In the genomic region with DNA sequence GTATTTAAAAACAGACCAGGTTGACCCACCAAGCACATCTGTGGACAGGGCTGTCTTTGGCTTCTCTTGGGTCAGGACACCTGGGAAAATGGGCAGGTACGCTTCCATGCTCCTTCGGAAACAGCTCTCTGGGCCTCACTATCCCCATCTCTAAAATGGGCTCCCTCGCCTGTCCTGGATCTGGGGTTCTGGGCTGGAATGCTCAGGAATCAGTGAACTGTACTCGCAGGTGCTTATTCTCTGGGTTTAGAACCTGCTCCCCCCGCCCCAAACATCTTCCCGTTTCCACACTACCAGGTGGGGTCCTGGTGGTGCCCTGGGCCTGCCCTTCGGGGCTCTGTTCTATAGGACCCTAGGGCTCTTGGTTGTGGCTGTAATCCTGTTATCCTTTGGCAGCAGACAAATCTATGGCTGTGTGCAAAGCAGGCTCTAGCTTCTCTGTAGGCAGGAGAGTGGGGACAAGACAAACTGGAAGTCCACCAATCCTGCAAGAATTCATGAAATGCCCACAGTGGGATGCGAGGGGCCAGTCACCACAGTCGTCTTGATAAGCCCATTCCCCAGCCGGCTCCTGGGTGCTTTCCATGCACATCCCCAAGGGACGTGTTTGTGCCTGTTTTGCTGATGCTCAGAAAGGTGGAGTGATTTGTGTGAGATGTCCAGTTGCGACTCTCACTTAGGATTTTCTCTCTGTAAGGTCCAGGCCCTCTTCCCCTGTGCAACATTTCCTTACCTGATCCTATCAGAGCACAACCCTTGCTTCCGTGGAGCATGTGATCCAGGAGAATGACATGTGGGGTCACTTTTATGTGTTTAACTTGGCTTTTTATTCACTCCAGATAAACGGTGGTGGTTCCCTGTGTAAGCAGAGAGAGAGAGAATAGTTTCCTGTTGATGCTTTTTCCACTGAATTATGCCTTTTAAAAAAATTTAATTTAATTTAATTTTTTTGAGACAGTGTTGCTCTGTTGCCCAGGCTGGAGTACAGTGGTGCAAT, we compare ENCODE assay signal across 10 cellular contexts. TPM values are rescaled to one million over a fixed set of nuclear protein-coding genes. Genes with fewer than 3 reads are reported as not detected.
DNase-seq lines count a peak whose midpoint lies in the region; ATAC-seq, FAIRE-seq and TF ChIP-seq lines count a peak whose summit lies in the region.
"Had no signal": no experiment of that assay in that cellular context is flagged by ENCODE, and none has a peak within 500 bp of the region (broad histone marks: within the 10 kb centered on the region; RNA-seq: fewer than 3 reads in every experiment).

No MANE protein-coding gene starts in this region.

- H3K9me3 ChIP-seq in KOPT-K1 (ENCODE audit: insufficient read depth, low read length, poor library complexity, severe bottlenecking) = no peaks in the 10 kb centered on the region
- H3K9me3 ChIP-seq in GM12878 (replicated peaks; ENCODE audit: control insufficient read depth, insufficient read depth, low read length) = no peaks in the 10 kb centered on the region; the same call in 2 of the 3 replicates
- no peaks in the 10 kb centered on the region for H3K9me3 ChIP-seq in hepatocyte (ENCODE audit: low read depth)
- no peaks in the 10 kb centered on the region for H3K9me3 ChIP-seq in uterus
- H3K9me3 ChIP-seq: tibial artery had no signal

- peaks cover 0 to 2% (median 0%) of the 10 kb centered on the region in 7 donors for H3K9me3 Mint-ChIP-seq in CD14-positive monocyte
- H3K9me3 Mint-ChIP-seq in natural killer cell = no peaks in the 10 kb centered on the region

- no peak for DNase-seq in CD14-positive monocyte (ENCODE audit: low spot score)
- no peak for DNase-seq in GM12878 (ENCODE audit: low read depth, low spot score)
- DNase-seq in natural killer cell = no peak
- no peak for DNase-seq in hepatocyte (ENCODE audit: low spot score)
- no peak for DNase-seq in activated gamma-delta T cell treated with Interleukin-2 at 50 U/mL for 16 hours
- no peak for DNase-seq in uterus
- DNase-seq: NCI-H82, tibial artery had no signal

- WGBS in GM12878 (ENCODE audit: insufficient coverage, insufficient replicate concordance, low lambda C conversion rate, missing lambda C conversion rate) = 75% methylated on average over 14 of the region's 14 CpGs
- WGBS in hepatocyte (ENCODE audit: low lambda C conversion rate, missing lambda C conversion rate) = 81% methylated on average over 14 of the region's 14 CpGs

- H3K4me2 ChIP-seq in GM12878 (ENCODE audit: control insufficient read depth, insufficient read depth) = no peak overlapping the region
- no peak overlapping the region for H3K4me2 ChIP-seq in hepatocyte

- no peak for ATAC-seq in GM12878
- ATAC-seq in natural killer cell = no peak
- no peak for ATAC-seq in GM19397 (IDR thresholded peaks at IDR 0.05; ENCODE audit: unreplicated experiment)

- POLR2A ChIA-PET in GM12878 (lab: Charles Lee) = interaction anchor here (1.0 to 2.1 kb wide), 2 partner anchors 36 to 238 kb away, joined by 3 to 10 read pairs; no protein-coding TSS in a partner anchor

- peaks cover 18 to 21% of the 10 kb centered on the region in 2 donors for H3K36me3 Mint-ChIP-seq in CD14-positive monocyte
- no peaks in the 10 kb centered on the region for H3K36me3 Mint-ChIP-seq in natural killer cell

- CTCF ChIA-PET in GM12878 (lab: Yijun Ruan, JAX) = interaction anchor here (0.9 to 3.4 kb wide), 4 partner anchors 7 to 247 kb away, joined by 3 to 10 read pairs (median 4); no protein-coding TSS in a partner anchor

- no peak for FAIRE-seq in GM12878 (lab: Jason Lieb, UNC)

- no peaks in the 10 kb centered on the region; the same call in 1 of the 2 replicates for H3K79me2 ChIP-seq in GM12878 (ENCODE audit: control insufficient read depth, insufficient read depth, low read length)
- no peaks in the 10 kb centered on the region for H3K79me2 ChIP-seq in hepatocyte

- TF ChIP-seq CTCF in CD14-positive monocyte (IDR thresholded peaks at IDR 0.05) = no peak
- no peak for TF ChIP-seq CTCF in GM12878 (IDR thresholded peaks at IDR 0.05 in 2 of 3, conservative IDR thresholded peaks at IDR 0.05 in 1 of 3; ENCODE audit: control insufficient read depth in 2 of 3, extremely low read depth in 1 of 3, insufficient read depth in 1 of 3, low read depth in 3 of 3, low read length in 3 of 3)
- no peak for TF ChIP-seq CTCF in natural killer cell (IDR thresholded peaks at IDR 0.05)
- TF ChIP-seq CTCF in hepatocyte (IDR thresholded peaks at IDR 0.05; ENCODE audit: poor library complexity) = no peak
- no peak for TF ChIP-seq CTCF in uterus (IDR thresholded peaks at IDR 0.05)

- TF ChIP-seq POLR2A in GM12878 (IDR thresholded peaks at IDR 0.05; ENCODE audit: low read depth, low read length) = no peak
- TF ChIP-seq POLR2A in uterus (IDR thresholded peaks at IDR 0.05) = no peak

- no peak for TF ChIP-seq EP300 in GM12878 (IDR thresholded peaks at IDR 0.05; ENCODE audit: borderline replicate concordance in 1 of 2, control insufficient read depth in 1 of 2, low read depth in 2 of 2, low read length in 2 of 2)

- SMC1A ChIA-PET in GM12878 (lab: Charles Lee; ENCODE audit: uncharacterized antibody, unreplicated experiment) = interaction anchor here (0.6 to 5.0 kb wide), 5 partner anchors 10 to 546 kb away, joined by 3 to 44 read pairs (median 3); no protein-coding TSS in a partner anchor

- no peak for TF ChIP-seq RAD21 in GM12878 (IDR thresholded peaks at IDR 0.05; ENCODE audit: insufficient read depth, low read depth, low read length)

- no peak overlapping the region for H3K4me3 Mint-ChIP-seq in CD14-positive monocyte
- H3K4me3 Mint-ChIP-seq in natural killer cell = peak overlapping the region; percentile 81

- in situ Hi-C loops in GM12878 (cut with MboI) = loop anchor here (25.0 kb wide), 1 partner anchor 1759 kb away; the partner anchor contains the start of gene CIITA

- H3K4me1 ChIP-seq in GM12878 (ENCODE audit: control insufficient read depth, insufficient read depth, low read length) = peaks cover 41% of the 10 kb centered on the region
- H3K4me1 ChIP-seq in hepatocyte (ENCODE audit: insufficient read depth) = no peaks in the 10 kb centered on the region
- no peaks in the 10 kb centered on the region for H3K4me1 ChIP-seq in uterus

- intact Hi-C loops in CD14-positive monocyte (cut with micrococcal nuclease) (loop anchor here in 1 of 2 donors (5.0 to 10.0 kb wide), 2 partner anchors 36 to 164 kb away; partner anchors contain the start of genes HAPSTR1 and USP7), GM12878 (cut with micrococcal nuclease; ENCODE audit: unreplicated experiment) (no loop called here), natural killer cell (cut with micrococcal nuclease) (no loop called here), uterus (cut with DNase I; ENCODE audit: low total_unique reads) (no loop called here)

- H3K4me1 Mint-ChIP-seq in CD14-positive monocyte (peaks cover 41% of the 10 kb centered on the region), natural killer cell (peaks cover 37 to 61% of the 10 kb centered on the region in 2 donors)

- no peak overlapping the region for H3K9ac ChIP-seq in GM12878 (ENCODE audit: control insufficient read depth, insufficient read depth, low read length)

- H3K27ac Mint-ChIP-seq in CD14-positive monocyte (peak overlapping the region; percentile 83 to 94 (median 91)), natural killer cell (peak overlapping the region; percentile 92 to 94)

- H4K20me1 ChIP-seq in GM12878 (ENCODE audit: control insufficient read depth, insufficient read depth) (no peaks in the 10 kb centered on the region; the same call in 1 of the 2 replicates), hepatocyte (ENCODE audit: insufficient read depth, poor library complexity, severe bottlenecking) (peaks cover 11% of the 10 kb centered on the region)

- H2AFZ ChIP-seq in GM12878 (ENCODE audit: control insufficient read depth, low read depth, low read length) = no peak overlapping the region
- no peak overlapping the region for H2AFZ ChIP-seq in hepatocyte

- BruUV-seq in GM12878 (replicated peaks; lab: Mats Ljungman, UMichigan) = no TSS peak

- peaks cover 0 to 3% (median 0%) of the 10 kb centered on the region in 3 donors for H3K27me3 Mint-ChIP-seq in CD14-positive monocyte (ENCODE audit: low read depth in 3 of 3)
- no peaks in the 10 kb centered on the region for H3K27me3 Mint-ChIP-seq in natural killer cell (ENCODE audit: low read depth in 2 of 2)

- RAD21 ChIA-PET in GM12878 (lab: Charles Lee; ENCODE audit: unreplicated experiment) = interaction anchor here (0.8 to 1.9 kb wide), 7 partner anchors 32 to 260 kb away, joined by 3 to 7 read pairs (median 4); partner anchors contain the start of genes CARHSP1 and HAPSTR1

- no peaks in the 10 kb centered on the region for H3K9me2 ChIP-seq in hepatocyte (replicated peaks; ENCODE audit: insufficient read depth)

- peaks cover 21% of the 10 kb centered on the region for H3K36me3 ChIP-seq in KOPT-K1 (ENCODE audit: insufficient read depth, low read length)
- H3K36me3 ChIP-seq in GM12878 (ENCODE audit: control insufficient read depth in 2 of 2, insufficient read depth in 2 of 2, low read length in 1 of 2) = peaks cover 4 to 6% of the 10 kb centered on the region in 2 experiments; a peak in 3 of 4 replicates
- H3K36me3 ChIP-seq in hepatocyte (replicated peaks; ENCODE audit: insufficient read depth, low read depth) = no peaks in the 10 kb centered on the region
- H3K36me3 ChIP-seq in uterus = no peaks in the 10 kb centered on the region

- H3K27ac ChIP-seq in KOPT-K1 (ENCODE audit: low read depth, low read length, poor library complexity, severe bottlenecking) (peak overlapping the region; percentile 61), GM12878 (ENCODE audit: control insufficient read depth, insufficient read depth) (peak overlapping the region; percentile 66), hepatocyte (no peak overlapping the region), uterus (no peak overlapping the region)

- H3K4me3 ChIP-seq in GM12878 (no peak overlapping the region), hepatocyte (no peak overlapping the region), uterus (no peak overlapping the region)
- H3K4me3 ChIP-seq: tibial artery had no signal

- no peaks in the 10 kb centered on the region for H3K27me3 ChIP-seq in GM12878 (replicated peaks in 1 of 2; ENCODE audit: control insufficient read depth in 2 of 2, insufficient read depth in 2 of 2, low read length in 1 of 2)
- no peaks in the 10 kb centered on the region for H3K27me3 ChIP-seq in hepatocyte
- no peaks in the 10 kb centered on the region for H3K27me3 ChIP-seq in uterus
- H3K27me3 ChIP-seq: tibial artery had no signal

RNA-seq across cellular contexts. Expression of gene HAPSTR1, which starts 37.2 kb away (rescaled TPM):
- polyA plus RNA-seq in CD14-positive monocyte (10 to 100 TPM in 1 of 2 donors, 1 to 10 TPM in 1; 7.2 to 11.1 TPM), GM12878 (2011; rRNA removed) (32.5 and 43.1 TPM in 2 replicates), GM12878 (2014; fragmentation: Illumina TruSeq; extraction: Trizol) (22.7 and 25.4 TPM in 2 replicates), GM12878 (2014; fragmentation: Nextera tagmentation; extraction: Ambion mirVana) (10 to 100 TPM in 1 of 2 experiments, 1 to 10 TPM in 1; 8.7 to 12.5 TPM), GM12878 (2014; rRNA removed) (21.7 and 23.5 TPM in 2 replicates), GM12878 (2016; fragmentation: Nextera tagmentation; extraction: Ambion mirVana) (10 to 100 TPM; 10.3 to 11.7 TPM), hepatocyte (20.2 and 21.4 TPM in 2 replicates)
- total RNA-seq in GM12878 (2013; cell fraction: nucleolus; rRNA removed) = 114 and 120 TPM in 2 replicates
- total RNA-seq in GM12878 (2014; rRNA removed) (37.5 and 43.6 TPM in 2 replicates), GM12878 (2014; rRNA removed; fragmentation: Illumina TruSeq; extraction: Trizol) (36.4 and 37.2 TPM in 2 replicates), GM12878 (2021) (50.3 and 52.5 TPM in 2 replicates), natural killer cell (100 to 1,000 TPM; 135 to 145 (median 138) TPM), hepatocyte (58.4 and 69.0 TPM in 2 replicates), uterus (100 to 1,000 TPM in 1 of 4 donors, 10 to 100 TPM in 3; 16.1 to 113 (median 45.9) TPM)
- polyA plus RNA-seq in GM12878 (2011; ENCODE audit: low read depth) = 15.6 TPM
- polyA plus RNA-seq in GM12878 (2011; cell fraction: cytosol; rRNA removed) = 13.9 and 20.3 TPM in 2 replicates
- polyA plus RNA-seq in GM12878 (2011; cell fraction: nucleus; rRNA removed) = 15.3 and 17.4 TPM in 2 replicates
- polyA plus RNA-seq in GM12878 (2012) = 19.7 TPM in 2 replicates
- polyA minus RNA-seq in GM12878 (2011; rRNA and poly(A)+ RNA removed) = 43.4 and 59.5 TPM in 2 replicates
- polyA minus RNA-seq in GM12878 (2011; cell fraction: cytosol; rRNA and poly(A)+ RNA removed) = 19.5 and 23.3 TPM in 2 replicates
- 13.7 and 22.6 TPM in 2 replicates for polyA minus RNA-seq in GM12878 (2011; cell fraction: nucleus; rRNA and poly(A)+ RNA removed)

Comparison
In these comparisons a context has a peak if more than half of its experiments do, and no peak if none do; other contexts are left out.
1. H3K27ac ChIP-seq: peak in KOPT-K1 (single experiment) and GM12878 (single experiment); none in hepatocyte (single experiment) and uterus (0 of 2).